ENCODE assay signal across 9 cellular contexts in genomic region chr1:19311503-19311930, GRCh38. TPM values are rescaled to one million over a fixed set of nuclear protein-coding genes. Genes with fewer than 3 reads are reported as not detected.
DNase-seq lines count a peak whose midpoint lies in the region; ATAC-seq and FAIRE-seq lines count a peak whose summit lies in the region.
"Had no signal": no experiment of that assay in that cellular context is flagged by ENCODE, and none has a peak within 500 bp of the region (broad histone marks: within the 10 kb centered on the region; RNA-seq: fewer than 3 reads in every experiment).

No MANE protein-coding gene starts in this region.

- ATAC-seq in activated CD4-positive, alpha-beta T cell treated with anti-CD3 and anti-CD28 coated beads for 36 hours = peak; percentile 28
- ATAC-seq in activated naive CD8-positive, alpha-beta T cell treated with anti-CD3 and anti-CD28 coated beads, Interleukin-2, amount 50 U/mL, for 24 hours = peak; percentile 7

- no peaks in the 10 kb centered on the region for H3K9me3 Mint-ChIP-seq in activated CD4-positive, alpha-beta T cell treated with anti-CD3 and anti-CD28 coated beads for 36 hours (ENCODE audit: low read depth)
- H3K9me3 Mint-ChIP-seq in activated naive CD8-positive, alpha-beta T cell treated with anti-CD3 and anti-CD28 coated beads, Interleukin-2, amount 50 U/mL, for 24 hours = no peaks in the 10 kb centered on the region

- peaks cover 23% of the 10 kb centered on the region for H3K4me1 Mint-ChIP-seq in activated CD4-positive, alpha-beta T cell treated with anti-CD3 and anti-CD28 coated beads for 36 hours
- peaks cover 44% of the 10 kb centered on the region for H3K4me1 Mint-ChIP-seq in activated naive CD8-positive, alpha-beta T cell treated with anti-CD3 and anti-CD28 coated beads, Interleukin-2, amount 50 U/mL, for 24 hours

- peak; percentile 35 for DNase-seq in activated CD4-positive, alpha-beta T cell treated with anti-CD3 and anti-CD28 coated beads for 36 hours
- DNase-seq in activated CD4-positive, alpha-beta T cell treated with anti-CD3 and anti-CD28 coated beads, Interleukin-2, amount 50 U/mL, for 4 hours = no peak
- DNase-seq in HTR-8/SVneo (ENCODE audit: insufficient read length, low spot score) (peak; percentile 20), hippocampal formation (lab: John Stamatoyannopoulos, UW) (no peak), NCI-H2196 treated with DMSO at 0.1 percent for 48 hours (lab: John Stamatoyannopoulos, UW; ENCODE audit: unreplicated experiment) (no peak)
- DNase-seq in activated naive CD8-positive, alpha-beta T cell treated with anti-CD3 and anti-CD28 coated beads, Interleukin-2, amount 50 U/mL, for 24 hours = peak; percentile 27
- DNase-seq in stimulated activated CD8-positive, alpha-beta memory T cell treated with anti-CD3 and anti-CD28 coated beads, Interleukin-4, amount 100 ng/mL, for 48 hours = peak; percentile 37

- H3K36me3 Mint-ChIP-seq in activated CD4-positive, alpha-beta T cell treated with anti-CD3 and anti-CD28 coated beads for 36 hours (ENCODE audit: low read depth) = peaks cover 15% of the 10 kb centered on the region
- peaks cover 8% of the 10 kb centered on the region for H3K36me3 Mint-ChIP-seq in activated naive CD8-positive, alpha-beta T cell treated with anti-CD3 and anti-CD28 coated beads, Interleukin-2, amount 50 U/mL, for 24 hours (ENCODE audit: low read depth)

- FAIRE-seq in HTR-8/SVneo (lab: Jason Lieb, UNC) = no peak
- FAIRE-seq: G401.6 had no signal

- H3K4me3 ChIP-seq in iPS-18c (ENCODE audit: insufficient read depth, low read depth, low read length) = peak overlapping the region; percentile 89

- peak overlapping the region; percentile 78 for H3K4me3 Mint-ChIP-seq in activated CD4-positive, alpha-beta T cell treated with anti-CD3 and anti-CD28 coated beads for 36 hours
- peak overlapping the region; percentile 83 for H3K4me3 Mint-ChIP-seq in activated naive CD8-positive, alpha-beta T cell treated with anti-CD3 and anti-CD28 coated beads, Interleukin-2, amount 50 U/mL, for 24 hours

- H3K27me3 Mint-ChIP-seq in activated CD4-positive, alpha-beta T cell treated with anti-CD3 and anti-CD28 coated beads for 36 hours = no peaks in the 10 kb centered on the region
- no peaks in the 10 kb centered on the region for H3K27me3 Mint-ChIP-seq in activated naive CD8-positive, alpha-beta T cell treated with anti-CD3 and anti-CD28 coated beads, Interleukin-2, amount 50 U/mL, for 24 hours

- POLR2A ChIA-PET in activated CD4-positive, alpha-beta T cell treated with anti-CD3 and anti-CD28 coated beads for 36 hours (lab: Charles Lee) = interaction anchor here (0.6 kb wide), 1 partner anchor 172 kb away, joined by 3 read pairs; no protein-coding TSS in a partner anchor

- intact Hi-C loops in activated CD4-positive, alpha-beta T cell treated with anti-CD3 and anti-CD28 coated beads for 36 hours (cut with DNase I, micrococcal nuclease) = loop anchor here (5.0 to 10.0 kb wide), 2 partner anchors 343 to 354 kb away; partner anchors contain the start of gene IFFO2 (in 1 of the 2)

- H3K27ac Mint-ChIP-seq in activated CD4-positive, alpha-beta T cell treated with anti-CD3 and anti-CD28 coated beads for 36 hours = peak overlapping the region; percentile 10
- H3K27ac Mint-ChIP-seq in activated naive CD8-positive, alpha-beta T cell treated with anti-CD3 and anti-CD28 coated beads, Interleukin-2, amount 50 U/mL, for 24 hours = peak overlapping the region; percentile 81

- CTCF ChIA-PET in activated CD4-positive, alpha-beta T cell treated with anti-CD3 and anti-CD28 coated beads for 36 hours (lab: Charles Lee) = interaction anchor here (0.6 kb wide), 1 partner anchor 341 kb away, joined by 3 read pairs; no protein-coding TSS in a partner anchor

- H3K9me3 ChIP-seq in iPS-18c (ENCODE audit: control insufficient read depth, insufficient read depth, low read length) = no peaks in the 10 kb centered on the region

RNA-seq across cellular contexts. Expression of gene AKR7A2, which starts 0.4 kb away (rescaled TPM):
- 10 to 100 TPM; 41.3 to 43.0 TPM for total RNA-seq in activated CD4-positive, alpha-beta T cell treated with anti-CD3 and anti-CD28 coated beads for 36 hours

RNA-seq across cellular contexts. Expression of gene SLC66A1, which starts 0.6 kb away (rescaled TPM):
- 1 to 10 TPM; 5.9 to 6.5 TPM for total RNA-seq in activated CD4-positive, alpha-beta T cell treated with anti-CD3 and anti-CD28 coated beads for 36 hours

RNA-seq across cellular contexts. Expression of gene AKR7A3, which starts 22.9 kb away (rescaled TPM):
- total RNA-seq in activated CD4-positive, alpha-beta T cell treated with anti-CD3 and anti-CD28 coated beads for 36 hours = under 1 TPM; 0.39 to 0.60 TPM

RNA-seq across cellular contexts. Expression of gene MRTO4, which starts 59.9 kb away (rescaled TPM):
- 10 to 100 TPM; 82.6 to 95.0 TPM for total RNA-seq in activated CD4-positive, alpha-beta T cell treated with anti-CD3 and anti-CD28 coated beads for 36 hours

Comparison
In these comparisons a context has a peak if more than half of its experiments do, and no peak if none do; other contexts are left out.
1. DNase-seq: peak in activated CD4-positive, alpha-beta T cell treated with anti-CD3 and anti-CD28 coated beads for 36 hours (single experiment), HTR-8/SVneo (single experiment), activated naive CD8-positive, alpha-beta T cell treated with anti-CD3 and anti-CD28 coated beads, Interleukin-2, amount 50 U/mL, for 24 hours (single experiment) and stimulated activated CD8-positive, alpha-beta memory T cell treated with anti-CD3 and anti-CD28 coated beads, Interleukin-4, amount 100 ng/mL, for 48 hours (single experiment); none in activated CD4-positive, alpha-beta T cell treated with anti-CD3 and anti-CD28 coated beads, Interleukin-2, amount 50 U/mL, for 4 hours (0 of 2), hippocampal formation (0 of 2) and NCI-H2196 treated with DMSO at 0.1 percent for 48 hours (single experiment).